Comparison of ENCODE assay signal across 15 cellular contexts in genomic region chr4:89119836-89120235, GRCh38. TPM values are rescaled to one million over a fixed set of nuclear protein-coding genes. Genes with fewer than 3 reads are reported as not detected.
DNase-seq lines count a peak whose midpoint lies in the region; ATAC-seq and TF ChIP-seq lines count a peak whose summit lies in the region.
"Had no signal": no experiment of that assay in that cellular context is flagged by ENCODE, and none has a peak within 500 bp of the region (broad histone marks: within the 10 kb centered on the region; RNA-seq: fewer than 3 reads in every experiment).

No MANE protein-coding gene starts in this region.

- ATAC-seq in RWPE2 (ENCODE audit: low read depth) = 0 out of 3 replicates have a peak, but pooled peaks have one; percentile 32

- no peak overlapping the region for H3K9ac ChIP-seq in smooth muscle cell (ENCODE audit: low read depth)

- no peak overlapping the region for H3K27ac ChIP-seq in RWPE2 (ENCODE audit: poor library complexity, severe bottlenecking)
- peak overlapping the region; percentile 44 for H3K27ac ChIP-seq in epithelial cell of prostate
- no peak overlapping the region for H3K27ac ChIP-seq in smooth muscle cell (ENCODE audit: low read depth)

- TF ChIP-seq CTCF in RWPE2 (IDR thresholded peaks at IDR 0.05; ENCODE audit: poor library complexity, severe bottlenecking) (no peak), smooth muscle cell (IDR thresholded peaks at IDR 0.05; ENCODE audit: borderline replicate concordance, insufficient read depth, poor library complexity, severe bottlenecking) (no peak)

- H3K79me2 ChIP-seq in smooth muscle cell (ENCODE audit: low read depth) = no peaks in the 10 kb centered on the region

- 86% methylated on average over 3 of the region's 3 CpGs for WGBS in smooth muscle cell (ENCODE audit: low lambda C conversion rate)

- no peak overlapping the region for H2AFZ ChIP-seq in smooth muscle cell (ENCODE audit: low read depth)

- H3K4me3 ChIP-seq in RWPE2 (ENCODE audit: severe bottlenecking) (no peak overlapping the region), smooth muscle cell (no peak overlapping the region), MG63 (no peak overlapping the region)

- peaks cover 11% of the 10 kb centered on the region for H3K4me1 ChIP-seq in RWPE2 (ENCODE audit: insufficient read depth, poor library complexity, severe bottlenecking)
- H3K4me1 ChIP-seq in smooth muscle cell (ENCODE audit: low read depth) = no peaks in the 10 kb centered on the region

- H3K27me3 ChIP-seq in RWPE2 (ENCODE audit: insufficient read depth, poor library complexity, severe bottlenecking) (no peaks in the 10 kb centered on the region), smooth muscle cell (ENCODE audit: low read depth) (no peaks in the 10 kb centered on the region), MG63 (no peaks in the 10 kb centered on the region)

- H3K36me3 ChIP-seq in RWPE2 (ENCODE audit: low read depth) (no peaks in the 10 kb centered on the region), smooth muscle cell (ENCODE audit: low read depth) (no peaks in the 10 kb centered on the region), MG63 (no peaks in the 10 kb centered on the region)

- H3K9me3 ChIP-seq in RWPE2 (ENCODE audit: severe bottlenecking) (no peaks in the 10 kb centered on the region), smooth muscle cell (replicated peaks; ENCODE audit: low read depth) (no peaks in the 10 kb centered on the region), MG63 (no peaks in the 10 kb centered on the region)

- H3K4me2 ChIP-seq in smooth muscle cell = peak overlapping the region; percentile 4

- H3F3A ChIP-seq in smooth muscle cell (ENCODE audit: low read depth) = no peaks in the 10 kb centered on the region

- DNase-seq in EL (peak; percentile 51), RWPE2 (ENCODE audit: low spot score) (no peak), epithelial cell of prostate (ENCODE audit: low read depth, low spot score) (no peak), smooth muscle cell (lab: John Stamatoyannopoulos, UW; ENCODE audit: unreplicated experiment) (no peak), cortex of kidney (lab: John Stamatoyannopoulos, UW) (no peak), MG63 (no peak), NCI-H1694 (lab: John Stamatoyannopoulos, UW) (no peak)
- DNase-seq: CD4-positive, alpha-beta memory T cell; DND-41; MM.1S; NCI-H1092 treated with DMSO at 0.1 percent for 48 hours; NCI-H2107; NCI-H446; NK-92 treated with Interleukin-12 subunit alpha and Interleukin-12 subunit beta, amount 100 ng/mL, for 24 hours; SIG-M5 had no signal

- H4K20me1 ChIP-seq in smooth muscle cell (ENCODE audit: low read depth) = no peaks in the 10 kb centered on the region

RNA-seq across cellular contexts. Expression of gene TIGD2, which starts 8.5 kb away (rescaled TPM):
- total RNA-seq in smooth muscle cell = 6.1 and 7.5 TPM in 2 replicates
- polyA plus RNA-seq in smooth muscle cell = 3.4 and 3.8 TPM in 2 replicates
- total RNA-seq in MG63 (2014; rRNA removed; shearing (Covaris generic); ENCODE audit: low replicate concordance) = 2.8 and 5.8 TPM in 2 replicates
